In genomic region chr1:68344208-68344607, GRCh38 we compare ENCODE assay signal across 16 cellular contexts.
A peak's percentile ranks its signal among the peaks of the same experiment; 100 is the strongest.
DNase-seq lines count a peak whose midpoint lies in the region; ATAC-seq and TF ChIP-seq lines count a peak whose summit lies in the region.
"Had no signal": no experiment of that assay in that cellular context is flagged by ENCODE, and none has a peak within 500 bp of the region (broad histone marks: within the 10 kb centered on the region; RNA-seq: fewer than 3 reads in every experiment).

No MANE protein-coding gene starts in this region.

- intact Hi-C loops in HCT116 (cut with micrococcal nuclease) = loop anchor here (10.0 kb wide), 1 partner anchor 1391 kb away; no protein-coding TSS in a partner anchor
- intact Hi-C loops in activated CD8-positive, alpha-beta T cell treated with anti-CD3 and anti-CD28 coated beads for 36 hours (cut with micrococcal nuclease) = no loop called here

- DNase-seq in HCT116 (ENCODE audit: low read depth, low spot score) (no peak), RWPE2 (ENCODE audit: low spot score) (no peak), epithelial cell of esophagus (ENCODE audit: low read depth) (peak; percentile 76), osteoblast (ENCODE audit: insufficient read length, low spot score, missing footprints) (peak; percentile 9), T1000 (lab: John Stamatoyannopoulos, UW) (no peak), NCI-H69 (lab: John Stamatoyannopoulos, UW) (no peak)
- DNase-seq in activated CD8-positive, alpha-beta T cell treated with anti-CD3 and anti-CD28 coated beads for 36 hours = no peak
- DNase-seq: 8988T; AML-193; Caco-2; CD8-positive, alpha-beta memory T cell; DMS53; GF-D8; HCEC 1CT had no signal

- H3K4me1 ChIP-seq in HCT116 (ENCODE audit: control insufficient read depth in 1 of 2, insufficient read depth in 2 of 2, low read length in 2 of 2) (peaks cover 0 to 31% of the 10 kb centered on the region in 2 experiments; a peak in 3 of 4 replicates), RWPE2 (ENCODE audit: insufficient read depth, poor library complexity, severe bottlenecking) (no peaks in the 10 kb centered on the region), osteoblast (ENCODE audit: insufficient read depth, low read length) (no peaks in the 10 kb centered on the region)
- H3K4me1 ChIP-seq: BLaER1, Caco-2 had no signal

- no peak overlapping the region for H3K27ac Mint-ChIP-seq in activated CD8-positive, alpha-beta T cell treated with anti-CD3 and anti-CD28 coated beads for 36 hours
- H3K27ac Mint-ChIP-seq: CD8-positive, alpha-beta memory T cell had no signal

- RAD21 ChIA-PET in HCT116 (lab: Charles Lee; ENCODE audit: low non-redundant PET in 1 of 2, low total read pairs in 2 of 2, uncharacterized antibody in 2 of 2, unreplicated experiment in 2 of 2) = no interaction called here

- POLR2A ChIA-PET in HCT116 (lab: Charles Lee) = interaction anchor here (1.0 kb wide), 1 partner anchor 49 kb away, joined by 3 read pairs; no protein-coding TSS in a partner anchor
- POLR2A ChIA-PET in activated CD8-positive, alpha-beta T cell treated with anti-CD3 and anti-CD28 coated beads for 36 hours (lab: Charles Lee) = no interaction called here

- no peaks in the 10 kb centered on the region for H4K20me1 ChIP-seq in HCT116 (ENCODE audit: insufficient read depth)
- no peaks in the 10 kb centered on the region for H4K20me1 ChIP-seq in osteoblast (ENCODE audit: insufficient read depth, low read length)
- H4K20me1 ChIP-seq: BLaER1 had no signal

- no peak for TF ChIP-seq RAD21 in HCT116 (IDR thresholded peaks at IDR 0.05; ENCODE audit: low read depth)

- H3K9ac ChIP-seq in HCT116 (ENCODE audit: low read length) = no peak overlapping the region
- H3K9ac ChIP-seq: BLaER1 had no signal

- peaks cover 1% of the 10 kb centered on the region for H3K27me3 Mint-ChIP-seq in activated CD8-positive, alpha-beta T cell treated with anti-CD3 and anti-CD28 coated beads for 36 hours

- H2AFZ ChIP-seq in HCT116 (ENCODE audit: low read depth, low read length, poor library complexity, severe bottlenecking) (peak overlapping the region; percentile 85), osteoblast (ENCODE audit: low read length) (no peak overlapping the region)

- H3K79me2 ChIP-seq in HCT116 (ENCODE audit: insufficient read depth, low read length) (no peaks in the 10 kb centered on the region), osteoblast (ENCODE audit: insufficient read depth, low read length) (no peaks in the 10 kb centered on the region)

- H3K36me3 Mint-ChIP-seq in activated CD8-positive, alpha-beta T cell treated with anti-CD3 and anti-CD28 coated beads for 36 hours (ENCODE audit: low read depth) = no peaks in the 10 kb centered on the region
- H3K36me3 Mint-ChIP-seq: CD8-positive, alpha-beta memory T cell had no signal

- no peaks in the 10 kb centered on the region for H3K9me2 ChIP-seq in HCT116 (ENCODE audit: insufficient read depth)

- H3K4me2 ChIP-seq in HCT116 (ENCODE audit: low read length) (peak overlapping the region; percentile 25), osteoblast (ENCODE audit: insufficient read depth, low read length) (no peak overlapping the region)
- H3K4me2 ChIP-seq: BLaER1 had no signal

- H3K36me3 ChIP-seq in HCT116 (ENCODE audit: control insufficient read depth in 1 of 2, insufficient read depth in 2 of 2, low read length in 2 of 2) (no peaks in the 10 kb centered on the region), RWPE2 (ENCODE audit: low read depth) (no peaks in the 10 kb centered on the region), osteoblast (ENCODE audit: insufficient read depth, low read length) (no peaks in the 10 kb centered on the region)
- H3K36me3 ChIP-seq: BLaER1 had no signal

- H3K27me3 ChIP-seq in HCT116 (ENCODE audit: insufficient read depth, low read length) (no peaks in the 10 kb centered on the region), RWPE2 (ENCODE audit: insufficient read depth, poor library complexity, severe bottlenecking) (no peaks in the 10 kb centered on the region), osteoblast (ENCODE audit: insufficient read depth, low read length) (no peaks in the 10 kb centered on the region)
- H3K27me3 ChIP-seq: BLaER1 had no signal

- no peaks in the 10 kb centered on the region for H3K9me3 ChIP-seq in HCT116 (ENCODE audit: control insufficient read depth in 1 of 2, insufficient read depth in 1 of 2, low read depth in 1 of 2, low read length in 2 of 2)
- H3K9me3 ChIP-seq in RWPE2 (ENCODE audit: severe bottlenecking) = no peaks in the 10 kb centered on the region
- no peaks in the 10 kb centered on the region for H3K9me3 ChIP-seq in osteoblast (ENCODE audit: low read depth, low read length)
- H3K9me3 ChIP-seq: BLaER1, Caco-2 had no signal

- CTCF ChIA-PET in HCT116 (lab: Charles Lee) = interaction anchor here (1.4 to 6.4 kb wide), 2 partner anchors 8 to 225 kb away, joined by 3 to 144 read pairs; no protein-coding TSS in a partner anchor
- CTCF ChIA-PET in activated CD8-positive, alpha-beta T cell treated with anti-CD3 and anti-CD28 coated beads for 36 hours (lab: Charles Lee) = interaction anchor here (0.6 to 3.3 kb wide), 2 partner anchors 224 to 642 kb away, joined by 3 to 17 read pairs; no protein-coding TSS in a partner anchor

- BruUV-seq in HCT116 (replicated peaks; lab: Mats Ljungman, UMichigan) = no TSS peak

- H3K4me3 ChIP-seq in HCT116 (replicated peaks in 1 of 2; ENCODE audit: low read depth in 1 of 2, low read length in 2 of 2) (no peak overlapping the region), RWPE2 (ENCODE audit: severe bottlenecking) (no peak overlapping the region), epithelial cell of esophagus (ENCODE audit: low read length) (no peak overlapping the region), osteoblast (ENCODE audit: insufficient read depth, low read length) (no peak overlapping the region)
- H3K4me3 ChIP-seq: BLaER1 had no signal

- H3K4me1 Mint-ChIP-seq in activated CD8-positive, alpha-beta T cell treated with anti-CD3 and anti-CD28 coated beads for 36 hours (ENCODE audit: low read depth) = no peaks in the 10 kb centered on the region
- H3K4me1 Mint-ChIP-seq: CD8-positive, alpha-beta memory T cell had no signal

- H3K4me3 Mint-ChIP-seq in activated CD8-positive, alpha-beta T cell treated with anti-CD3 and anti-CD28 coated beads for 36 hours = no peak overlapping the region
- H3K4me3 Mint-ChIP-seq: CD8-positive, alpha-beta memory T cell had no signal

- no peak for TF ChIP-seq POLR2A in HCT116 (IDR thresholded peaks at IDR 0.05; ENCODE audit: borderline replicate concordance, extremely low read depth, insufficient read depth, insufficient read length)

- no peak for ATAC-seq in HCT116
- ATAC-seq in RWPE2 (ENCODE audit: low read depth) = peak; percentile 40; the same call in 1 of the 3 replicates
- no peak for ATAC-seq in HG03565 (IDR thresholded peaks at IDR 0.05; ENCODE audit: unreplicated experiment)
- no peak for ATAC-seq in activated CD8-positive, alpha-beta T cell treated with anti-CD3 and anti-CD28 coated beads for 36 hours

- H3K27ac ChIP-seq in HCT116 (ENCODE audit: low read depth, low read length) (no peak overlapping the region), RWPE2 (ENCODE audit: poor library complexity, severe bottlenecking) (no peak overlapping the region), osteoblast (ENCODE audit: low read depth, low read length) (no peak overlapping the region)
- H3K27ac ChIP-seq: BLaER1 had no signal

- TF ChIP-seq CTCF in HCT116 (IDR thresholded peaks at IDR 0.05 in 2 of 3, conservative IDR thresholded peaks at IDR 0.05 in 1 of 3; ENCODE audit: borderline replicate concordance in 1 of 3, insufficient read depth in 1 of 3, low read depth in 2 of 3, low read length in 2 of 3) = no peak
- TF ChIP-seq CTCF in RWPE2 (IDR thresholded peaks at IDR 0.05; ENCODE audit: poor library complexity, severe bottlenecking) = no peak
- TF ChIP-seq CTCF in epithelial cell of esophagus (IDR thresholded peaks at IDR 0.05; ENCODE audit: insufficient read depth, low read depth, low read length, missing control alignments) = no peak
- TF ChIP-seq CTCF in osteoblast (IDR thresholded peaks at IDR 0.05; ENCODE audit: extremely low read depth, low read depth, low read length) = no peak
- no peak for TF ChIP-seq CTCF in activated CD8-positive, alpha-beta T cell treated with anti-CD3 and anti-CD28 coated beads for 36 hours (IDR thresholded peaks at IDR 0.05)

- H3K9me3 Mint-ChIP-seq in activated CD8-positive, alpha-beta T cell treated with anti-CD3 and anti-CD28 coated beads for 36 hours = no peaks in the 10 kb centered on the region

TF ChIP-seq in HCT116, 20 proteins besides CTCF, POLR2A, EP300 and RAD21:
- TF ChIP-seq, protein P1, sequence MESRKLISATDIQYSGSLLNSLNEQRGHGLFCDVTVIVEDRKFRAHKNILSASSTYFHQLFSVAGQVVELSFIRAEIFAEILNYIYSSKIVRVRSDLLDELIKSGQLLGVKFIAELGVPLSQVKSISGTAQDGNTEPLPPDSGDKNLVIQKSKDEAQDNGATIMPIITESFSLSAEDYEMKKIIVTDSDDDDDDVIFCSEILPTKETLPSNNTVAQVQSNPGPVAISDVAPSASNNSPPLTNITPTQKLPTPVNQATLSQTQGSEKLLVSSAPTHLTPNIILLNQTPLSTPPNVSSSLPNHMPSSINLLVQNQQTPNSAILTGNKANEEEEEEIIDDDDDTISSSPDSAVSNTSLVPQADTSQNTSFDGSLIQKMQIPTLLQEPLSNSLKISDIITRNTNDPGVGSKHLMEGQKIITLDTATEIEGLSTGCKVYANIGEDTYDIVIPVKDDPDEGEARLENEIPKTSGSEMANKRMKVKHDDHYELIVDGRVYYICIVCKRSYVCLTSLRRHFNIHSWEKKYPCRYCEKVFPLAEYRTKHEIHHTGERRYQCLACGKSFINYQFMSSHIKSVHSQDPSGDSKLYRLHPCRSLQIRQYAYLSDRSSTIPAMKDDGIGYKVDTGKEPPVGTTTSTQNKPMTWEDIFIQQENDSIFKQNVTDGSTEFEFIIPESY (IDR thresholded peaks at IDR 0.05; ENCODE audit: extremely low read depth, insufficient replicate concordance, low read length) = no peak
- TF ChIP-seq POLR2AphosphoS5 (IDR thresholded peaks at IDR 0.05; ENCODE audit: low read depth, low read length) = no peak
- no peak for TF ChIP-seq EZH2 (IDR thresholded peaks at IDR 0.05)
- no peak for TF ChIP-seq SRF (IDR thresholded peaks at IDR 0.05; ENCODE audit: low read depth)
- TF ChIP-seq ZNF274 (IDR thresholded peaks at IDR 0.05; ENCODE audit: low read depth, low read length) = no peak
- TF ChIP-seq ELF1 (IDR thresholded peaks at IDR 0.05; ENCODE audit: borderline replicate concordance, low read depth) = peak; percentile 29; the same call in 1 of the 2 replicates

Comparison
In these comparisons a context has a peak if more than half of its experiments do, and no peak if none do; other contexts are left out.
1. DNase-seq: peak in epithelial cell of esophagus (single experiment) and osteoblast (single experiment); none in HCT116 (single experiment), RWPE2 (single experiment), T1000 (single experiment), activated CD8-positive, alpha-beta T cell treated with anti-CD3 and anti-CD28 coated beads for 36 hours (single experiment) and NCI-H69 (single experiment).